ENCODE assay signal across 17 cellular contexts in the genomic region with DNA sequence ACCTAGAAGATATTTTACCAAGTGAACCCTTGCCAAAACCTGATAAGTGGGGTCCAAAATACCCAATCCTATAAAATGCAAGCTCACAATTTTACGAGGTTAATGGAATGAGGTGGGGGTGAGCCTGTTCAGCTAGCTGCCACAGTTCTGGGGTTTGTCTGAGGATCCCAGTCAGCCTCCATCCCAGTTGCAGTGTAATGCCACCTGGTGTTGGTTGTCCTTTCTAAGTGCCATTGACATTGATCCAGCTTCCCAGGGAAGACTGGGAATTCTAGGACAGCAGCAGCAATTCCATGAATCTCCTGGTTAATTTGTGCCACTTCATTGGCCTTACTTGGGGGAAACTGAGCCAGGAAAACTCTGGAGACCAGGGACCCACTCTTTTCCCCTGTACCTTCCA.
DNase-seq lines count a peak whose midpoint lies in the region; ATAC-seq, FAIRE-seq and TF ChIP-seq lines count a peak whose summit lies in the region.
"Had no signal": no experiment of that assay in that cellular context is flagged by ENCODE, and none has a peak within 500 bp of the region (broad histone marks: within the 10 kb centered on the region; RNA-seq: fewer than 3 reads in every experiment).

No MANE protein-coding gene starts in this region.

- H3K4me1 ChIP-seq in HepG2 (ENCODE audit: insufficient read depth, low read length), result no peaks in the 10 kb centered on the region
- no peaks in the 10 kb centered on the region for H3K4me1 ChIP-seq in right lobe of liver
- H3K4me1 ChIP-seq in PC-3 (ENCODE audit: insufficient read depth, low read length), result no peaks in the 10 kb centered on the region
- peaks cover 11% of the 10 kb centered on the region for H3K4me1 ChIP-seq in neural progenitor cell
- H3K4me1 ChIP-seq: Peyer's patch had no signal

- H3F3A ChIP-seq in PC-3 (ENCODE audit: low read length, unreplicated experiment) (no peaks in the 10 kb centered on the region), neural progenitor cell (ENCODE audit: low read depth) (no peaks in the 10 kb centered on the region)

- TF ChIP-seq CTCF in HepG2 (CRISPR knock-in tag; IDR thresholded peaks at IDR 0.05) (peak; percentile 50), right lobe of liver (IDR thresholded peaks at IDR 0.05) (peak in 1 of 4 donors; percentile 19), PC-3 (conservative IDR thresholded peaks at IDR 0.05; ENCODE audit: low read depth, low read length) (0 out of 2 replicates have a peak, but pooled peaks have one; percentile 27), neural progenitor cell (IDR thresholded peaks at IDR 0.05) (no peak)

- FAIRE-seq in HepG2 (lab: Jason Lieb, UNC), result no peak
- FAIRE-seq: GM12878, H54 had no signal

- H3K9ac ChIP-seq in HepG2 (ENCODE audit: insufficient read depth, low read depth, low read length) (no peak overlapping the region), PC-3 (ENCODE audit: low read length) (no peak overlapping the region), neural progenitor cell (no peak overlapping the region)

- H3K9me3 Mint-ChIP-seq in neural progenitor cell, result no peaks in the 10 kb centered on the region

- 0% methylated on average over 1 of the region's 1 CpG for WGBS in HepG2 (ENCODE audit: low lambda C conversion rate)
- 17% methylated on average over 1 of the region's 1 CpG for WGBS in right lobe of liver (ENCODE audit: insufficient coverage, low coverage, low lambda C conversion rate, missing lambda C conversion rate)

- no peaks in the 10 kb centered on the region for H3K36me3 Mint-ChIP-seq in neural progenitor cell

- no peaks in the 10 kb centered on the region for H3K9me2 ChIP-seq in PC-3 (replicated peaks; ENCODE audit: low read length)

- no peak overlapping the region for H3K27ac Mint-ChIP-seq in neural progenitor cell

- H3K9me3 ChIP-seq in HepG2 (ENCODE audit: low read length) (no peaks in the 10 kb centered on the region), right lobe of liver (no peaks in the 10 kb centered on the region), PC-3 (ENCODE audit: low read length) (no peaks in the 10 kb centered on the region), neural progenitor cell (ENCODE audit: low read depth) (no peaks in the 10 kb centered on the region)
- H3K9me3 ChIP-seq: Peyer's patch had no signal

- no peak overlapping the region for H3K27ac ChIP-seq in HepG2 (ENCODE audit: extremely low read length, insufficient read depth, low read length)
- no peak overlapping the region for H3K27ac ChIP-seq in right lobe of liver
- H3K27ac ChIP-seq in PC-3 (ENCODE audit: low read length), result no peak overlapping the region
- H3K27ac ChIP-seq in neural progenitor cell, result no peak overlapping the region
- H3K27ac ChIP-seq: Peyer's patch had no signal

- no peak for TF ChIP-seq RAD21 in HepG2 (CRISPR knock-in tag; IDR thresholded peaks at IDR 0.05)

- peaks cover 26% of the 10 kb centered on the region for H3K4me1 Mint-ChIP-seq in neural progenitor cell

- H3K27me3 ChIP-seq in HepG2 (ENCODE audit: control insufficient read depth in 1 of 2, insufficient read depth in 2 of 2, low read length in 2 of 2) (no peaks in the 10 kb centered on the region; a peak in 1 of 5 replicates), right lobe of liver (no peaks in the 10 kb centered on the region), PC-3 (ENCODE audit: low read length) (peaks cover 26% of the 10 kb centered on the region), neural progenitor cell (no peaks in the 10 kb centered on the region)
- H3K27me3 ChIP-seq: Peyer's patch had no signal

- H3K4me3 ChIP-seq in HepG2 (replicated peaks in 1 of 3; ENCODE audit: insufficient read depth in 1 of 3, low read depth in 2 of 3, low read length in 3 of 3) (no peak overlapping the region), right lobe of liver (no peak overlapping the region), PC-3 (ENCODE audit: low read length) (no peak overlapping the region), neural progenitor cell (no peak overlapping the region)
- H3K4me3 ChIP-seq: GM12878, Peyer's patch had no signal

- no peaks in the 10 kb centered on the region for H4K20me1 ChIP-seq in HepG2 (ENCODE audit: insufficient read depth, low read length)
- no peaks in the 10 kb centered on the region for H4K20me1 ChIP-seq in PC-3 (ENCODE audit: low read length)
- H4K20me1 ChIP-seq in neural progenitor cell (ENCODE audit: low read depth), result no peaks in the 10 kb centered on the region

- intact Hi-C loops in HepG2 (cut with micrococcal nuclease; ENCODE audit: unreplicated experiment), result loop anchor here (1.0 to 10.0 kb wide), 2 partner anchors 78 to 223 kb away; no protein-coding TSS in a partner anchor
- intact Hi-C loops in right lobe of liver (cut with DNase I), result no loop called here
- intact Hi-C loops in PC-3 (cut with micrococcal nuclease), result no loop called here
- intact Hi-C loops in posterior cingulate gyrus (cut with DNase I), result no loop called here

- BruUV-seq in HepG2 (replicated peaks; lab: Mats Ljungman, UMichigan) (no TSS peak), PC-3 (replicated peaks; lab: Mats Ljungman, UMichigan) (no TSS peak)

- CTCF ChIA-PET in HepG2 (lab: Yijun Ruan, JAX; ENCODE audit: low intra/inter-chr PET ratio, low total read pairs) (no interaction called here), PC-3 (lab: Charles Lee) (interaction anchor here (0.6 to 0.7 kb wide), 2 partner anchors 263 to 299 kb away, joined by 3 to 4 read pairs; no protein-coding TSS in a partner anchor)

- TF ChIP-seq POLR2A in HepG2 (IDR thresholded peaks at IDR 0.05; ENCODE audit: insufficient read depth in 1 of 2, low read depth in 2 of 2, low read length in 2 of 2) (no peak), right lobe of liver (IDR thresholded peaks at IDR 0.05) (no peak)

- ATAC-seq in HepG2 (peak; percentile 60), right lobe of liver (no peak), PC-3 (no peak), HG02852 (IDR thresholded peaks at IDR 0.05; ENCODE audit: unreplicated experiment) (no peak), GM18858 (IDR thresholded peaks at IDR 0.05; ENCODE audit: unreplicated experiment) (no peak)
- ATAC-seq: GM12878, SK-N-SH treated with all-trans-retinoic acid at 6 μM for 48 hours had no signal

- TF ChIP-seq EP300 in HepG2 (IDR thresholded peaks at IDR 0.05; ENCODE audit: low read depth in 2 of 2, low read length in 2 of 2), result no peak
- no peak for TF ChIP-seq EP300 in HepG2 (CRISPR knock-in tag; IDR thresholded peaks at IDR 0.05; ENCODE audit: borderline replicate concordance)

- POLR2A ChIA-PET in HepG2 (lab: Yijun Ruan, JAX), result no interaction called here
- POLR2A ChIA-PET in PC-3 (lab: Charles Lee; ENCODE audit: unreplicated experiment), result no interaction called here

- H3K4me3 Mint-ChIP-seq in neural progenitor cell, result no peak overlapping the region

- in situ Hi-C loops in HepG2 (cut with HindIII; ENCODE audit: extremely low pct_ligation_motif_present, low pct_unique_long_range_greater_than_20kb), result no loop called here

- peaks cover 4% of the 10 kb centered on the region for H3K27me3 Mint-ChIP-seq in neural progenitor cell (ENCODE audit: insufficient read depth, low read depth)

- no peaks in the 10 kb centered on the region for H3K36me3 ChIP-seq in HepG2 (replicated peaks in 1 of 2; ENCODE audit: control insufficient read depth in 1 of 2, insufficient read depth in 2 of 2, low read length in 2 of 2)
- H3K36me3 ChIP-seq in right lobe of liver, result no peaks in the 10 kb centered on the region
- H3K36me3 ChIP-seq in PC-3 (ENCODE audit: low read depth, low read length), result no peaks in the 10 kb centered on the region
- no peaks in the 10 kb centered on the region for H3K36me3 ChIP-seq in neural progenitor cell
- H3K36me3 ChIP-seq: Peyer's patch had no signal

- H3K79me2 ChIP-seq in HepG2 (ENCODE audit: insufficient read depth, low read length), result no peaks in the 10 kb centered on the region
- no peaks in the 10 kb centered on the region for H3K79me2 ChIP-seq in PC-3 (ENCODE audit: low read length)
- no peaks in the 10 kb centered on the region for H3K79me2 ChIP-seq in neural progenitor cell (ENCODE audit: low read depth)

- DNase-seq in HepG2 (ENCODE audit: low spot score) (no peak), right lobe of liver (no peak), PC-3 (peak; percentile 6), globus pallidus (ENCODE audit: low spot score) (peak; percentile 3), posterior cingulate gyrus (no peak), neural progenitor cell (ENCODE audit: low spot score) (no peak)
- DNase-seq: DMS79, NCI-H1436, NCI-H2029 treated with DMSO at 0.1 percent for 48 hours, NCI-H226, Peyer's patch, Right ventricle myocardium superior had no signal

- H3K4me2 ChIP-seq in HepG2 (ENCODE audit: low read depth, low read length) (no peak overlapping the region), PC-3 (ENCODE audit: low read length) (no peak overlapping the region), neural progenitor cell (no peak overlapping the region)

- H2AFZ ChIP-seq in HepG2 (ENCODE audit: low read length) (no peak overlapping the region), PC-3 (ENCODE audit: low read length) (no peak overlapping the region), neural progenitor cell (replicated peaks) (no peak overlapping the region)

TF ChIP-seq in HepG2, 621 proteins besides CTCF, POLR2A, EP300 and RAD21 (continues in another document):
- TF ChIP-seq RARA (CRISPR knock-in tag; IDR thresholded peaks at IDR 0.05) (no peak), ZNF430 (CRISPR knock-in tag; IDR thresholded peaks at IDR 0.05) (no peak), GABPB1 (CRISPR knock-in tag; IDR thresholded peaks at IDR 0.05) (no peak), MTERF4 (CRISPR knock-in tag; IDR thresholded peaks at IDR 0.05) (no peak), ZBTB42 (CRISPR knock-in tag; IDR thresholded peaks at IDR 0.05) (no peak), SNAPC2 (CRISPR knock-in tag; IDR thresholded peaks at IDR 0.05) (no peak), THAP11 (CRISPR knock-in tag; IDR thresholded peaks at IDR 0.05) (no peak), TOE1 (CRISPR knock-in tag; IDR thresholded peaks at IDR 0.05) (no peak), SMC3 (IDR thresholded peaks at IDR 0.05; ENCODE audit: low read length) (peak; percentile 36; the same call in 1 of the 2 replicates), STAG1 (CRISPR knock-in tag; IDR thresholded peaks at IDR 0.05) (peak; percentile 14; the same call in 1 of the 2 replicates), HOXA9 (CRISPR knock-in tag; IDR thresholded peaks at IDR 0.05; ENCODE audit: borderline replicate concordance) (no peak), MAFF (IDR thresholded peaks at IDR 0.05; ENCODE audit: low read depth, low read length) (peak; percentile 11; the same call in 1 of the 2 replicates)

Comparison
In these comparisons a context has a peak if more than half of its experiments do, and no peak if none do; other contexts are left out.
1. DNase-seq: peak in PC-3 (single experiment) and globus pallidus (single experiment); none in HepG2 (single experiment), right lobe of liver (0 of 3), posterior cingulate gyrus (0 of 10) and neural progenitor cell (single experiment).